In the genomic region with DNA sequence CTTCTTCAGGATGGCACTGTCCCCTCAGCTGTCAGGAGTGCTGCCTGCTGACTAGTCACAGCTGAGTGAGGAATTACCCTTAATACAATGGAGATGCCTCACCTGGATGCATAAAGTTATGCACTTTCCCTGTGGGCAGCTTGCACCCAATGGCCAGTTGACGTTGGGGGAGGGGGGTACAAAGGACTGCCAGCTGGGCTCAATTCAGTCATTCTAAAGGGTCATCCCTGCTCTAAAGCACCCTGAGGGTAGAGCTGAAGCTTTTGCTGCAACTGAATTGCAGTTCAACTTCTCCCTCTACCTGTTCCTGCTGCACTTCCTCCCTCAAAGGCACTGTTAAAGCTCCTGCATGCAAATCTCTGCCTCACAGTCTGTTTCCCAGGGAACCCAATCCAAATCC, we compare ENCODE assay signal across 23 cellular contexts.
"Had no signal": no experiment of that assay in that cellular context is flagged by ENCODE, and none has a peak within 500 bp of the region (broad histone marks: within the 10 kb centered on the region; RNA-seq: fewer than 3 reads in every experiment).

No MANE protein-coding gene starts in this region.

- H3K9me3 ChIP-seq: Peyer's patch, SJCRH30, SK-N-SH had no signal

- H3K9ac ChIP-seq: SK-N-SH had no signal

- H3K4me3 ChIP-seq: cardiac muscle cell, Peyer's patch, SJCRH30 had no signal

- H3K36me3 ChIP-seq: brain microvascular endothelial cell, cardiac muscle cell, Peyer's patch, SJCRH30 had no signal

- DNase-seq: activated CD4-positive, alpha-beta memory T cell treated with anti-CD3 and anti-CD28 coated beads, Interleukin-2, amount 10 ng/mL, durations not matched to agents 7 days and 5 days; activated CD4-positive, alpha-beta T cell treated with anti-CD3 and anti-CD28 coated beads for 36 hours; activated CD4-positive, alpha-beta T cell treated with anti-CD3 and anti-CD28 coated beads, Interleukin-2, amount 50 U/mL, for 1 hour; activated CD8-positive, alpha-beta memory T cell treated with anti-CD3 and anti-CD28 coated beads, Interleukin-2, amount 50 U/mL, for 4 hours; activated gamma-delta T cell treated with Interleukin-2 at 50 U/mL for 16 hours; activated naive CD4-positive, alpha-beta T cell treated with anti-CD3 and anti-CD28 coated beads, Interleukin-2, amount 10 ng/mL, durations not matched to agents 7 days and 5 days; activated naive CD8-positive, alpha-beta T cell treated with anti-CD3 and anti-CD28 coated beads for 36 hours; activated T-cell treated with anti-CD3 and anti-CD28 coated beads, Interleukin-2, amount 50 U/mL, for 72 hours; brain microvascular endothelial cell; Kasumi-1; NCI-H1048; NCI-H146; NCI-H1930; NCI-H2171; NCI-H2227 treated with DMSO at 0.1 percent for 48 hours; Peyer's patch; Right ventricle myocardium superior; SJCRH30; T-helper 1 cell had no signal

- H3K4me1 ChIP-seq: Peyer's patch, SJCRH30 had no signal

- ATAC-seq: activated CD4-positive, alpha-beta T cell treated with anti-CD3 and anti-CD28 coated beads for 36 hours; activated T-cell treated with anti-CD3 and anti-CD28 coated beads, Interleukin-2, amount 50 U/mL, for 72 hours had no signal

- H3K27me3 ChIP-seq: brain microvascular endothelial cell, cardiac muscle cell, Peyer's patch, SJCRH30 had no signal

- H3K4me2 ChIP-seq: SK-N-SH had no signal

- H3K27ac ChIP-seq: brain microvascular endothelial cell, cardiac muscle cell, Peyer's patch, RWPE1, SJCRH30, VCaP had no signal
